11 cellular contexts compared by ENCODE assay signal in genomic region chr15:94119215-94119815, GRCh38.
DNase-seq lines count a peak whose midpoint lies in the region; ATAC-seq and TF ChIP-seq lines count a peak whose summit lies in the region.
"Had no signal": no experiment of that assay in that cellular context is flagged by ENCODE, and none has a peak within 500 bp of the region (broad histone marks: within the 10 kb centered on the region; RNA-seq: fewer than 3 reads in every experiment).

No MANE protein-coding gene starts in this region.

- no peak overlapping the region for H2BK12ac ChIP-seq in mesenchymal stem cell (ENCODE audit: low read length in 2 of 2)

- H3K4me3 Mint-ChIP-seq in brain: peak overlapping the region in 1 of 5 experiments; percentile 55
- H3K4me3 Mint-ChIP-seq: activated B cell treated with CpG ODN at 0.5 μM for 24 hours; dendritic cell treated with granulocyte-macrophage colony-stimulating factor and Interleukin-4, amounts not matched to agents 40 ng/mL and 50 ng/mL, for 4 days had no signal

- no peak for TF ChIP-seq CTCF in brain (conservative IDR thresholded peaks at IDR 0.05)

- no peaks in the 10 kb centered on the region for H3K36me3 Mint-ChIP-seq in brain

- no peak overlapping the region for H3K27ac ChIP-seq in mesenchymal stem cell (ENCODE audit: low read length, poor library complexity, severe bottlenecking)

- 73% methylated on average over 8 of the region's 11 CpGs for WGBS in mesenchymal stem cell

- H2BK120ac ChIP-seq in mesenchymal stem cell (ENCODE audit: low read depth, low read length): no peak overlapping the region

- no peaks in the 10 kb centered on the region for H3K79me1 ChIP-seq in mesenchymal stem cell (replicated peaks; ENCODE audit: low read length, poor library complexity, severe bottlenecking)

- H3K4me1 Mint-ChIP-seq in brain: peaks cover 14% of the 10 kb centered on the region
- H3K4me1 Mint-ChIP-seq: activated B cell treated with CpG ODN at 0.5 μM for 24 hours had no signal

- no peak overlapping the region for H2AK5ac ChIP-seq in mesenchymal stem cell (ENCODE audit: low read length, severe bottlenecking)

- no peak overlapping the region for H2BK15ac ChIP-seq in mesenchymal stem cell (ENCODE audit: low read depth, poor library complexity, severe bottlenecking)

- no peak overlapping the region for H2AFZ ChIP-seq in mesenchymal stem cell (ENCODE audit: low read depth, low read length)

- no peak overlapping the region for H3K14ac ChIP-seq in mesenchymal stem cell (ENCODE audit: low read length in 2 of 2)

- H3K4me2 ChIP-seq in mesenchymal stem cell (ENCODE audit: low read length, poor library complexity, severe bottlenecking): no peak overlapping the region

- no peak overlapping the region for H3K23ac ChIP-seq in mesenchymal stem cell (ENCODE audit: low read length in 2 of 2)

- H3K27me3 Mint-ChIP-seq in brain: peaks cover 5% of the 10 kb centered on the region
- H3K27me3 Mint-ChIP-seq: dendritic cell treated with granulocyte-macrophage colony-stimulating factor and Interleukin-4, amounts not matched to agents 40 ng/mL and 50 ng/mL, for 4 days had no signal

- H2BK5ac ChIP-seq in mesenchymal stem cell (ENCODE audit: low read depth, low read length, poor library complexity, severe bottlenecking): no peak overlapping the region

- peak overlapping the region; percentile 65 for H3K9ac ChIP-seq in mesenchymal stem cell (ENCODE audit: low read length)

- ATAC-seq in HG02571 (IDR thresholded peaks at IDR 0.05; ENCODE audit: unreplicated experiment) (peak; percentile 22), GM21825 (IDR thresholded peaks at IDR 0.05; ENCODE audit: unreplicated experiment) (no peak)
- ATAC-seq in activated CD4-positive, CD25-positive, alpha-beta regulatory T cell treated with anti-CD3 and anti-CD28 coated beads, Interleukin-2, amount 50 U/mL, for 24 hours: no peak

- no peaks in the 10 kb centered on the region for H3K9me3 ChIP-seq in mesenchymal stem cell (ENCODE audit: control insufficient read depth, low read length)

- H4K8ac ChIP-seq in mesenchymal stem cell (ENCODE audit: low read length): no peak overlapping the region

- no peak overlapping the region for H3K4ac ChIP-seq in mesenchymal stem cell (ENCODE audit: low read depth in 1 of 2, low read length in 2 of 2)

- no peak overlapping the region for H4K91ac ChIP-seq in mesenchymal stem cell (ENCODE audit: low read length)

- peak overlapping the region in 1 of 2 experiments; percentile 48 for H3K18ac ChIP-seq in mesenchymal stem cell (ENCODE audit: low read depth in 1 of 2, low read length in 2 of 2)

- H3K36me3 ChIP-seq in mesenchymal stem cell (ENCODE audit: control insufficient read depth in 1 of 2, insufficient read depth in 2 of 2, low read depth in 1 of 2, low read length in 2 of 2): no peaks in the 10 kb centered on the region

- no peaks in the 10 kb centered on the region for H3K4me1 ChIP-seq in mesenchymal stem cell (ENCODE audit: control insufficient read depth, insufficient read depth, low read depth, low read length)

- peaks cover 0 to 10% (median 3%) of the 10 kb centered on the region in 5 experiments for H3K9me3 Mint-ChIP-seq in brain
- H3K9me3 Mint-ChIP-seq: activated B cell treated with CpG ODN at 0.5 μM for 24 hours; dendritic cell treated with granulocyte-macrophage colony-stimulating factor and Interleukin-4, amounts not matched to agents 40 ng/mL and 50 ng/mL, for 4 days had no signal

- H3K27ac Mint-ChIP-seq in brain: peak overlapping the region; percentile 40 to 94 (median 83)
- H3K27ac Mint-ChIP-seq: activated B cell treated with CpG ODN at 0.5 μM for 24 hours; dendritic cell treated with granulocyte-macrophage colony-stimulating factor and Interleukin-4, amounts not matched to agents 40 ng/mL and 50 ng/mL, for 4 days had no signal

- no peak for DNase-seq in mesenchymal stem cell
- peak; percentile 14 for DNase-seq in superior temporal gyrus (ENCODE audit: extremely low spot score)
- DNase-seq in cortex of kidney (lab: John Stamatoyannopoulos, UW): no peak
- DNase-seq in germinal center (ENCODE audit: low spot score): no peak
- DNase-seq: activated B cell treated with CpG ODN at 0.5 μM for 24 hours; activated effector memory CD4-positive, alpha-beta T cell treated with anti-CD3 and anti-CD28 coated beads, Interleukin-2, amount 50 U/mL, for 16 hours had no signal

- H3K4me3 ChIP-seq in mesenchymal stem cell (ENCODE audit: insufficient read depth in 1 of 2, low read depth in 1 of 2, low read length in 2 of 2): no peak overlapping the region

- H3K27me3 ChIP-seq in mesenchymal stem cell (ENCODE audit: control insufficient read depth in 1 of 2, insufficient read depth in 1 of 2, low read length in 2 of 2): peaks cover 0 to 4% of the 10 kb centered on the region in 2 experiments
